In genomic region chr1:223474804-223475203, GRCh38 we compare ENCODE assay signal across 25 cellular contexts.
DNase-seq lines count a peak whose midpoint lies in the region; ATAC-seq, FAIRE-seq and TF ChIP-seq lines count a peak whose summit lies in the region.
"Had no signal": no experiment of that assay in that cellular context is flagged by ENCODE, and none has a peak within 500 bp of the region (broad histone marks: within the 10 kb centered on the region; RNA-seq: fewer than 3 reads in every experiment).

No MANE protein-coding gene starts in this region.

- H3K4me3 Mint-ChIP-seq in activated CD8-positive, alpha-beta memory T cell treated with anti-CD3 and anti-CD28 coated beads, Interleukin-2, amount 10 ng/mL, durations not matched to agents 7 days and 5 days: no peak overlapping the region
- no peak overlapping the region for H3K4me3 Mint-ChIP-seq in stimulated activated naive B cell treated with anti-CD40 and anti-IgM and Interleukin-4, amounts not matched to agents 10 μg/mL and 1 μg/mL and 100 μg/mL, for 72 hours

- H3K4me3 ChIP-seq in bronchial epithelial cell (ENCODE audit: low read depth, low read length): no peak overlapping the region
- H3K4me3 ChIP-seq: K562, MG63, SJSA1 had no signal

- no peaks in the 10 kb centered on the region for H3K9me3 Mint-ChIP-seq in activated CD8-positive, alpha-beta memory T cell treated with anti-CD3 and anti-CD28 coated beads, Interleukin-2, amount 10 ng/mL, durations not matched to agents 7 days and 5 days (ENCODE audit: low read depth)
- no peaks in the 10 kb centered on the region for H3K9me3 Mint-ChIP-seq in stimulated activated naive B cell treated with anti-CD40 and anti-IgM and Interleukin-4, amounts not matched to agents 10 μg/mL and 1 μg/mL and 100 μg/mL, for 72 hours

- H3K27me3 ChIP-seq in bronchial epithelial cell (ENCODE audit: control insufficient read depth, insufficient read depth, low read length): peaks cover 8% of the 10 kb centered on the region
- H3K27me3 ChIP-seq: MG63, SJSA1 had no signal

- CTCF ChIA-PET in activated CD8-positive, alpha-beta memory T cell treated with anti-CD3 and anti-CD28 coated beads, Interleukin-2, amount 10 ng/mL, durations not matched to agents 7 days and 5 days (lab: Charles Lee): no interaction called here

- peaks cover 9% of the 10 kb centered on the region for H3K27me3 Mint-ChIP-seq in activated CD8-positive, alpha-beta memory T cell treated with anti-CD3 and anti-CD28 coated beads, Interleukin-2, amount 10 ng/mL, durations not matched to agents 7 days and 5 days
- peaks cover 29 to 36% of the 10 kb centered on the region in 2 donors for H3K27me3 Mint-ChIP-seq in stimulated activated naive B cell treated with anti-CD40 and anti-IgM and Interleukin-4, amounts not matched to agents 10 μg/mL and 1 μg/mL and 100 μg/mL, for 72 hours

- peak; percentile 81 for FAIRE-seq in bronchial epithelial cell (lab: Jason Lieb, UNC)
- FAIRE-seq: G401.6, GM12891, H1, HTR-8/SVneo, K562 had no signal

- no peak for TF ChIP-seq CTCF in bronchial epithelial cell (IDR thresholded peaks at IDR 0.05; ENCODE audit: insufficient read depth, low read length, severe bottlenecking)

- H3K36me3 Mint-ChIP-seq in activated CD8-positive, alpha-beta memory T cell treated with anti-CD3 and anti-CD28 coated beads, Interleukin-2, amount 10 ng/mL, durations not matched to agents 7 days and 5 days: no peaks in the 10 kb centered on the region
- H3K36me3 Mint-ChIP-seq in stimulated activated naive B cell treated with anti-CD40 and anti-IgM and Interleukin-4, amounts not matched to agents 10 μg/mL and 1 μg/mL and 100 μg/mL, for 72 hours: no peaks in the 10 kb centered on the region

- ATAC-seq in activated CD8-positive, alpha-beta memory T cell treated with anti-CD3 and anti-CD28 coated beads, Interleukin-2, amount 10 ng/mL, durations not matched to agents 7 days and 5 days: no peak
- no peak for ATAC-seq in stimulated activated naive B cell treated with anti-CD40 and anti-IgM and Interleukin-4, amounts not matched to agents 10 μg/mL and 1 μg/mL and 100 μg/mL, for 72 hours (replicated peaks)
- ATAC-seq in GM21717 (IDR thresholded peaks at IDR 0.05; ENCODE audit: unreplicated experiment): no peak
- ATAC-seq: K562, PC-3, Right ventricle myocardium inferior had no signal

- peak; percentile 32 for DNase-seq in activated CD8-positive, alpha-beta memory T cell treated with anti-CD3 and anti-CD28 coated beads, Interleukin-2, amount 10 ng/mL, durations not matched to agents 7 days and 5 days
- no peak for DNase-seq in activated CD8-positive, alpha-beta memory T cell treated with anti-CD3 and anti-CD28 coated beads, Interleukin-2, amount 50 U/mL, for 4 hours
- peak; percentile 60 for DNase-seq in M059J (ENCODE audit: low read depth)
- no peak for DNase-seq in bronchial epithelial cell (ENCODE audit: low read depth)
- DNase-seq in ureter (ENCODE audit: low spot score): peak; percentile 17
- DNase-seq in stimulated activated naive B cell treated with anti-CD40 and anti-IgM and Interleukin-4, amounts not matched to agents 10 μg/mL and 1 μg/mL and 100 μg/mL, for 72 hours: no peak
- no peak for DNase-seq in LoVo (ENCODE audit: low spot score)
- DNase-seq: DMS153; HCEC 1CT; Kasumi-1; MG63; NCI-H2029; NCI-H446; NCI-H524 treated with DMSO at 0.1 percent for 48 hours; NCI-H774; NK-92 treated with Interleukin-12 subunit alpha and Interleukin-12 subunit beta, amount 100 ng/mL, for 24 hours; PC-3 had no signal

- no peaks in the 10 kb centered on the region for H3K4me1 Mint-ChIP-seq in activated CD8-positive, alpha-beta memory T cell treated with anti-CD3 and anti-CD28 coated beads, Interleukin-2, amount 10 ng/mL, durations not matched to agents 7 days and 5 days
- H3K4me1 Mint-ChIP-seq in stimulated activated naive B cell treated with anti-CD40 and anti-IgM and Interleukin-4, amounts not matched to agents 10 μg/mL and 1 μg/mL and 100 μg/mL, for 72 hours: no peaks in the 10 kb centered on the region

- no peak overlapping the region for H3K27ac Mint-ChIP-seq in activated CD8-positive, alpha-beta memory T cell treated with anti-CD3 and anti-CD28 coated beads, Interleukin-2, amount 10 ng/mL, durations not matched to agents 7 days and 5 days
- no peak overlapping the region for H3K27ac Mint-ChIP-seq in stimulated activated naive B cell treated with anti-CD40 and anti-IgM and Interleukin-4, amounts not matched to agents 10 μg/mL and 1 μg/mL and 100 μg/mL, for 72 hours

- no peaks in the 10 kb centered on the region for H3K36me3 ChIP-seq in bronchial epithelial cell (ENCODE audit: control insufficient read depth, insufficient read depth, low read length)
- H3K36me3 ChIP-seq: MG63, SJSA1 had no signal

Comparison
In these comparisons a context has a peak if more than half of its experiments do, and no peak if none do; other contexts are left out.
1. DNase-seq: peak in activated CD8-positive, alpha-beta memory T cell treated with anti-CD3 and anti-CD28 coated beads, Interleukin-2, amount 10 ng/mL, durations not matched to agents 7 days and 5 days (single experiment), M059J (single experiment) and ureter (single experiment); none in activated CD8-positive, alpha-beta memory T cell treated with anti-CD3 and anti-CD28 coated beads, Interleukin-2, amount 50 U/mL, for 4 hours (single experiment), bronchial epithelial cell (single experiment), stimulated activated naive B cell treated with anti-CD40 and anti-IgM and Interleukin-4, amounts not matched to agents 10 μg/mL and 1 μg/mL and 100 μg/mL, for 72 hours (single experiment) and LoVo (single experiment).